In the genomic region with DNA sequence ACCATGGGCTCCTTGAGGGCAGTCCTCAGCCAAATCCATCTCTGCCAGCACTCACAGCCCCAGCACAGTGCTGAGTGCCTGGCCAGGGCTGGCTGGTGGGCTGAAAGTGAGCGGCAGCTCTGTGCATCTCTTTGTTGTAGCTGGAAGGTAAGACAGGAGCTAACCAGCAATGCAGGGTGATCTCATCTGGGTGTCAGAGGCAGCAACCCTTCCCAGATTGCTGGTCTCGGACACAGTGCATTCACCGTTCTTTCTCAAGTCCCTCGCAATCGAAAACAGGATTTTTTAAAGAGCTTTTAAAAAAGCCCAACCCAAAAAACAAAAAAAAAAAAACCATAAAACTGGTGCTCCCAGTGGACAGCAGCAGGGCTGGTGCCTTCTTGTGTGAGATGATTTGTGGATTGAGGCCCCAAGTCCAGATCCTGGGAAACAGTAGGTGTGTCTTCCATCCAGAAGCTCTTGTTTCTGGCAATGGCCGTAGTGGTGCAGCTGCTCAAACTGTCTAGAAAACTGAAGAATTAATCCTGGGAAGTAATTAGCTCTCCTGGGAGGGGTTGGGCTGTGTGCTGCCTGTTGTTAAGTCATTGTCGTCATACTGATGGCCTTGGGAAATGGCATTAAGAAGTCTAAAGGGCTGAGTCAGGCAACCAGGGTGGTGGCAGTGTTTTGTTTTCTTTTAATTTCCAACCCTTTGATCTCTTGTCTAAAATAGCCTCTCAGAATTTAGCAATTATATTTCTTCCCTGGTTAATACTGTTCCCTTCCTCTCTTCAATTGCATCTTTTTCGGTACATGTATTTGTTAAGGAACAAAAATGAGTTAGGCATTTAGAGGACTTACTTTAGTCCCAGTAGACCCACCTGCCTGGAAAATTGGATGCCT, we compare ENCODE assay signal across 12 cellular contexts.
DNase-seq lines count a peak whose midpoint lies in the region; ATAC-seq and TF ChIP-seq lines count a peak whose summit lies in the region.
"Had no signal": no experiment of that assay in that cellular context is flagged by ENCODE, and none has a peak within 500 bp of the region (broad histone marks: within the 10 kb centered on the region; RNA-seq: fewer than 3 reads in every experiment).

No MANE protein-coding gene starts in this region.

- no peak overlapping the region for H3K14ac ChIP-seq in H9 (ENCODE audit: insufficient read depth, low read length)

- H3K4me1 Mint-ChIP-seq in CD4-positive, alpha-beta memory T cell: no peaks in the 10 kb centered on the region
- peaks cover 3 to 5% of the 10 kb centered on the region in 2 experiments for H3K4me1 Mint-ChIP-seq in H9
- H3K4me1 Mint-ChIP-seq: central memory CD8-positive, alpha-beta T cell had no signal

- no peaks in the 10 kb centered on the region for H3K23me2 ChIP-seq in H9 (ENCODE audit: insufficient read length, low read depth, low read length, poor library complexity, severe bottlenecking)

- no peak overlapping the region for H3K56ac ChIP-seq in H9 (ENCODE audit: insufficient read length, low read depth, low read length)

- no peak overlapping the region for H3K27ac Mint-ChIP-seq in CD4-positive, alpha-beta memory T cell
- peak overlapping the region in 1 of 3 experiments; percentile 60; a peak in 1 of 7 replicates for H3K27ac Mint-ChIP-seq in H9
- H3K27ac Mint-ChIP-seq: CD4-positive, alpha-beta T cell had no signal

- no peak overlapping the region for H2BK20ac ChIP-seq in H9 (ENCODE audit: low read depth, low read length, poor library complexity, severe bottlenecking)

- H3K4me2 ChIP-seq in H9 (ENCODE audit: insufficient read depth, insufficient read length, low read length): no peak overlapping the region

- H3K27ac ChIP-seq in psoas muscle: peak overlapping the region; percentile 23
- no peak overlapping the region for H3K27ac ChIP-seq in CD4-positive, alpha-beta memory T cell (ENCODE audit: low read depth, low read length)
- no peak overlapping the region for H3K27ac ChIP-seq in H9 (ENCODE audit: insufficient read length, low read depth, low read length)

- H3K4me1 ChIP-seq in psoas muscle: peaks cover 39% of the 10 kb centered on the region
- no peaks in the 10 kb centered on the region for H3K4me1 ChIP-seq in CD4-positive, alpha-beta memory T cell (ENCODE audit: insufficient read depth, low read length)
- no peaks in the 10 kb centered on the region for H3K4me1 ChIP-seq in H9 (ENCODE audit: insufficient read depth, low read length)

- H4K5ac ChIP-seq in H9 (ENCODE audit: insufficient read length, low read depth, low read length): no peak overlapping the region

- POLR2A ChIA-PET in CD4-positive, alpha-beta memory T cell (lab: Charles Lee; ENCODE audit: partially characterized antibody): no interaction called here

- no peak overlapping the region for H2BK15ac ChIP-seq in H9 (ENCODE audit: low read depth, low read length)

- H3K4ac ChIP-seq in H9 (ENCODE audit: low read depth, low read length): no peak overlapping the region

- H3K27me3 ChIP-seq in psoas muscle (ENCODE audit: insufficient read depth in 3 of 3, low read length in 2 of 3): no peaks in the 10 kb centered on the region
- H3K27me3 ChIP-seq in CD4-positive, alpha-beta memory T cell (ENCODE audit: insufficient read depth, low read length): no peaks in the 10 kb centered on the region
- no peaks in the 10 kb centered on the region for H3K27me3 ChIP-seq in H9 (ENCODE audit: insufficient read depth, low read length)

- no peak overlapping the region for H4K91ac ChIP-seq in H9 (ENCODE audit: insufficient read length, low read depth, low read length)

- CTCF ChIA-PET in CD4-positive, alpha-beta memory T cell (lab: Charles Lee; ENCODE audit: partially characterized antibody): interaction anchor here (1.0 kb wide), 1 partner anchor 10 kb away, joined by 3 read pairs; no protein-coding TSS in a partner anchor

- H3K9ac ChIP-seq in H9 (ENCODE audit: extremely low read depth, insufficient read length, low read length): no peak overlapping the region

- ATAC-seq in psoas muscle (peak; percentile 20 to 64 (median 47)), HG02642 (IDR thresholded peaks at IDR 0.05; ENCODE audit: poor library complexity, unreplicated experiment) (no peak)

- no peaks in the 10 kb centered on the region for H3K36me3 Mint-ChIP-seq in CD4-positive, alpha-beta memory T cell
- no peaks in the 10 kb centered on the region; a peak in 1 of 7 replicates for H3K36me3 Mint-ChIP-seq in H9 (ENCODE audit: insufficient read depth in 1 of 3, low read depth in 3 of 3)

- H3K4me3 ChIP-seq in fibroblast of mammary gland (ENCODE audit: control insufficient read depth, low read depth, low read length) (no peak overlapping the region), psoas muscle (no peak overlapping the region)
- H3K4me3 ChIP-seq in CD4-positive, alpha-beta memory T cell (ENCODE audit: low read length in 2 of 2): no peak overlapping the region

- H3K9me3 Mint-ChIP-seq in CD4-positive, alpha-beta memory T cell: no peaks in the 10 kb centered on the region
- H3K9me3 Mint-ChIP-seq in H9: no peaks in the 10 kb centered on the region
- H3K9me3 Mint-ChIP-seq: CD4-positive, alpha-beta T cell; central memory CD8-positive, alpha-beta T cell had no signal

- no peak overlapping the region for H2AK5ac ChIP-seq in H9 (ENCODE audit: insufficient read length, low read length)

- H3K23ac ChIP-seq in H9 (ENCODE audit: insufficient read length, low read depth, low read length): no peak overlapping the region

- no peak overlapping the region for H3T11ph ChIP-seq in H9 (ENCODE audit: low read length)

- H3K18ac ChIP-seq in H9 (ENCODE audit: insufficient read length, low read depth, low read length): no peak overlapping the region

- no peak for TF ChIP-seq CTCF in fibroblast of mammary gland (conservative IDR thresholded peaks at IDR 0.05; ENCODE audit: control insufficient read depth, insufficient read depth, low read depth, low read length)
- no peak for TF ChIP-seq CTCF in psoas muscle (IDR thresholded peaks at IDR 0.05)
- TF ChIP-seq CTCF in H9 (conservative IDR thresholded peaks at IDR 0.05): no peak

- no peak overlapping the region for H4K8ac ChIP-seq in H9 (replicated peaks; ENCODE audit: insufficient read length, low read depth, low read length)

- DNase-seq in EH (ENCODE audit: low read depth) (peak; percentile 52), NCI-H345 (lab: John Stamatoyannopoulos, UW) (peak; percentile 56), fibroblast of mammary gland (ENCODE audit: low read depth) (peak; percentile 41), psoas muscle (no peak), H9 (no peak), mucosa of gallbladder (ENCODE audit: low spot score) (no peak)
- DNase-seq in CD4-positive, alpha-beta memory T cell: no peak
- DNase-seq: activated T-cell treated with anti-CD3 and anti-CD28 coated beads, Interleukin-2, amount 50 U/mL, for 1 hour; CD4-positive, alpha-beta T cell; IMR-90 had no signal

- peaks cover 0 to 5% of the 10 kb centered on the region in 2 donors for H3K27me3 Mint-ChIP-seq in CD4-positive, alpha-beta memory T cell
- H3K27me3 Mint-ChIP-seq in H9 (ENCODE audit: low read depth): no peaks in the 10 kb centered on the region
- H3K27me3 Mint-ChIP-seq: CD4-positive, alpha-beta T cell; central memory CD8-positive, alpha-beta T cell had no signal

- no peak overlapping the region for H2BK5ac ChIP-seq in H9 (ENCODE audit: insufficient read length, low read length)

- 51 to 66% (median 53%) methylated on average over 8 of the region's 8 CpGs for WGBS in psoas muscle, 3 donors
- no CpG with 5 or more reads among the region's 8 CpGs for WGBS in H9 (ENCODE audit: extremely low coverage, insufficient read length, low lambda C conversion rate)

- no peaks in the 10 kb centered on the region for H4K20me1 ChIP-seq in H9 (ENCODE audit: control insufficient read depth, insufficient read depth, insufficient read length)

- intact Hi-C loops in psoas muscle (cut with DNase I): no loop called here
- intact Hi-C loops in CD4-positive, alpha-beta memory T cell (cut with micrococcal nuclease): no loop called here

- H2AFZ ChIP-seq in H9 (ENCODE audit: low read length): no peak overlapping the region

- no peak overlapping the region for H2BK12ac ChIP-seq in H9 (ENCODE audit: insufficient read length, low read depth, low read length)

- no peaks in the 10 kb centered on the region for H3K36me3 ChIP-seq in psoas muscle (ENCODE audit: insufficient read depth in 1 of 2, low read depth in 1 of 2)
- H3K36me3 ChIP-seq in CD4-positive, alpha-beta memory T cell (ENCODE audit: insufficient read depth, low read length): no peaks in the 10 kb centered on the region

- no peak overlapping the region for H2BK120ac ChIP-seq in H9 (ENCODE audit: low read depth, low read length, poor library complexity, severe bottlenecking)

- no peaks in the 10 kb centered on the region for H3K79me2 ChIP-seq in H9 (ENCODE audit: insufficient read depth, low read length)

- no peak overlapping the region for H3K4me3 Mint-ChIP-seq in CD4-positive, alpha-beta memory T cell
- H3K4me3 Mint-ChIP-seq in H9: no peak overlapping the region
- H3K4me3 Mint-ChIP-seq: CD4-positive, alpha-beta T cell; central memory CD8-positive, alpha-beta T cell had no signal

- H3K79me1 ChIP-seq in H9 (ENCODE audit: insufficient read depth, low read depth, low read length, poor library complexity, severe bottlenecking): no peaks in the 10 kb centered on the region

- no peaks in the 10 kb centered on the region for H3K9me3 ChIP-seq in psoas muscle
- H3K9me3 ChIP-seq in CD4-positive, alpha-beta memory T cell (ENCODE audit: control insufficient read depth in 1 of 2, low read length in 2 of 2): no peaks in the 10 kb centered on the region
- H3K9me3 ChIP-seq in H9 (ENCODE audit: control insufficient read depth, low read depth, low read length): no peaks in the 10 kb centered on the region

Comparison
In these comparisons a context has a peak if more than half of its experiments do, and no peak if none do; other contexts are left out.
1. DNase-seq: peak in EH (single experiment), NCI-H345 (single experiment) and fibroblast of mammary gland (single experiment); none in psoas muscle (0 of 2), CD4-positive, alpha-beta memory T cell (0 of 5), H9 (single experiment) and mucosa of gallbladder (single experiment).